Comparison of ENCODE assay signal across 8 cellular contexts in the genomic region with DNA sequence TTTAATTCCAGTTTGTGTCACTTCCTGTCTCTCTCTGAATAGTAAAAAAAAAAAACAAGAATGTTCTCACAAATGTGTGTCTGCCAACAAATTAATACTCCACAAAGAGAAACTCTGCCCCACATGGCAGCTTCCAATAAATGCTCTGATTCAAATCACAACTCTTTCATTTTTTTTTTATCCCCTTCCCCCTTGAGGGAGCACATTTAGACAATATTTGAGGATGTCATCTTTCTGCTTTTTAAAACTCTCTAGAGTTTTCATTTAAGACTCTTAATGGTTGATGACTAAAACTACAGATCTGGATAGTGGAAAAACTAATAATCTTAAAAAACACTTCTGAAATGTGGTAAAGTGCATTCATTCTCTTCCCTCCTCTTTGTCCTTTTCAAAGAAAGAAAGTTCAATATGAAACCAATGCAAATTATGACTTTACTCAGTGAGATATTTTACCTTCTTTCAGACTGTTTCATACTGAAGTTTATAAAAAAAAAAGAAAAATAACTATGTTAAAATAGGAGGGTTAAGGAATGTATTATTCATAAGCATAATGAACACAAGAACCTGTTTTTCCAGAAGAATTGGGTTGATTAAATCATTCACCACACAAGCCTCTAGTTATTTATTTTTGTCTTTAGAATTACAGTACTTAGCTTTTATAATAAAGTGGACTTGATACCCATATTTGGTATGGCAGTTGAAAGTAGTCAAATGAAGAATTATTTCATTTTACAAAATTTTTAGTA. TPM values are rescaled to one million over a fixed set of nuclear protein-coding genes. Genes with fewer than 3 reads are reported as not detected.
DNase-seq lines count a peak whose midpoint lies in the region; ATAC-seq and TF ChIP-seq lines count a peak whose summit lies in the region.

No MANE protein-coding gene starts in this region.

- no peaks in the 10 kb centered on the region for H3K36me3 ChIP-seq in mucosa of stomach (ENCODE audit: control insufficient read depth, insufficient read depth, low read length)

- H3K27me3 ChIP-seq in mucosa of stomach (ENCODE audit: control insufficient read depth, insufficient read depth, low read length): no peaks in the 10 kb centered on the region

- peak; percentile 73 for TF ChIP-seq CTCF in chondrocyte (IDR thresholded peaks at IDR 0.05)

- H3K4me1 Mint-ChIP-seq in chondrocyte (ENCODE audit: low read depth): peaks cover 63% of the 10 kb centered on the region

- peak overlapping the region; percentile 54 for H3K9ac ChIP-seq in mucosa of stomach (ENCODE audit: low read length)

- no peak overlapping the region for H3K4me3 ChIP-seq in mucosa of stomach (ENCODE audit: low read length)

- H3K36me3 Mint-ChIP-seq in chondrocyte (ENCODE audit: low read depth): peaks cover 23% of the 10 kb centered on the region

- ATAC-seq in GM21723 (IDR thresholded peaks at IDR 0.05; ENCODE audit: unreplicated experiment): peak; percentile 53
- no peak for ATAC-seq in HG03196 (IDR thresholded peaks at IDR 0.05; ENCODE audit: unreplicated experiment)

- H3K9me3 Mint-ChIP-seq in chondrocyte (ENCODE audit: low read depth): no peaks in the 10 kb centered on the region

- peak; percentile 67 for DNase-seq in EL
- DNase-seq in NCI-H226: peak; percentile 32
- DNase-seq in chondrocyte (ENCODE audit: low spot score): no peak
- DNase-seq in NCI-H345 (lab: John Stamatoyannopoulos, UW): no peak
- no peak for DNase-seq in NCI-H2107 (lab: John Stamatoyannopoulos, UW)

- peaks cover 20% of the 10 kb centered on the region for H3K4me1 ChIP-seq in mucosa of stomach (ENCODE audit: control insufficient read depth, insufficient read depth, low read length)

- H3K4me3 Mint-ChIP-seq in chondrocyte (ENCODE audit: unreplicated experiment): peak overlapping the region; percentile 27

- H3K27me3 Mint-ChIP-seq in chondrocyte (ENCODE audit: low read depth): no peaks in the 10 kb centered on the region

- H3K9me3 ChIP-seq in mucosa of stomach (ENCODE audit: control insufficient read depth, low read length): no peaks in the 10 kb centered on the region

- peak overlapping the region; percentile 92 for H3K27ac Mint-ChIP-seq in chondrocyte (ENCODE audit: unreplicated experiment)

RNA-seq across cellular contexts. Expression of gene ARID5B, which starts 42.4 kb away (rescaled TPM):
- 75.2 to 95.2 TPM (median 93.6 TPM) in 3 replicates for total RNA-seq in chondrocyte

Comparison
In these comparisons a context has a peak if more than half of its experiments do, and no peak if none do; other contexts are left out.
1. DNase-seq: peak in EL (single experiment) and NCI-H226 (single experiment); none in chondrocyte (single experiment), NCI-H345 (single experiment) and NCI-H2107 (single experiment).